ENCODE assay signal across 8 cellular contexts in the genomic region with DNA sequence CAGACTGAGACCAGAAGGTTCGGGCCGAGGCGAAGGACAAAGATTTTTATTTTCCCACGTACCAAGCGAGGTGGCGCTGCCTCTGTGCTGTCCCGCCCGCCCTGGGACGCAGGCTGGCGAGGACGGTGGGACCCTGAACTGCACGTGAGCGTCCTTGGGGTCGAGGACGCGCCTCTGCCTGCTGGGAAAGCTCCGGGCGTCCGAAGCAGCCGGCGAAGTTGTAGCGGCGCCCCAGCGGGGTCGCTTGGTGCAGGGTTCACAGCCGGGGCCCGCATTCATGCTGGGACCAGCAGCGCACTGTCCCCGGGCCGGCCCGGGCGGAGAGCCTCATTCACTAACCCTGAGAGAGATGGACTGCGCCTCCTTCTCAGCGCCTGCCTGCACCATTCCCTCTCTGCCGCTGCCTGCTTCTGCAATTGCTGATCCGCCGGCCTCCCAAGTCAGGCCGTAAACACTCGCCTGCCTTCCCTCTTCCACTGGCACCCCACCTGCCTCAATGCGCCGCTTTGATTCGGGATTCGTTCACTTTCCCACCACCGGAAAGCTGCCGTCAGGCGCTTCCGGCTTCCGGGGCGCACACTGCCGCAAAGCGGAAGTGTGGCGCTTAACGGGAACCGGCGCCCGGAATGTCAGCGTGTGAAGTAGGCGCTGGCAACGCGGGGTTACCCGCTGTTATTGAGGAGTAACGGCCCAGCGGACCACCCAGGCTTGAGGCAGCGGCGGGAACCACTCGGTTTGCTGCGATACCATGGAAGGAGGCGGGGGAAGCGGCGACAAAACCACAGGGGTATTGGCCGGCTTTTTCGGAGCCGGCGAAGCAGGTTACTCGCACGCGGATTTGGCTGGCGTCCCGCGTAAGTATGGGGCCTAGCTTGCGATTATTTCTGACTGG. TPM values are rescaled to one million over a fixed set of nuclear protein-coding genes. Genes with fewer than 3 reads are reported as not detected.
DNase-seq lines count a peak whose midpoint lies in the region; ATAC-seq, FAIRE-seq and TF ChIP-seq lines count a peak whose summit lies in the region.
"Not testable (repeated sequence)": the region's sequence is repeated elsewhere in the genome, so short reads cannot be mapped to it uniquely, and the experiment has no call there.

A gene (minus strand): TSS at position 581 of the 892 bp plus-strand sequence. CDS start 302 bp downstream, at position 279.
A gene with protein sequence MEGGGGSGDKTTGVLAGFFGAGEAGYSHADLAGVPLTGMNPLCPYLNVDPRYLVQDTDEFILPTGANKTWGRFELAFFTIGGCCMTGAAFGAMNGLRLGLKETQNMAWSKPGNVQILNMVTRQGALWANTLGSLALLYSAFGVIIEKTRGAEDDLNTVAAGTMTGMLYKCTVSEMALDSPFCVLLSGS (plus strand): TSS at position 607 of the 892 bp plus-strand sequence. CDS start 142 bp downstream, at position 749.

- H3K27ac ChIP-seq in keratinocyte (ENCODE audit: control insufficient read depth, insufficient read depth, low read length), result peak within 1 kb of the TSS; percentile 76

- H3K4me3 ChIP-seq in keratinocyte (ENCODE audit: control insufficient read depth in 2 of 3, extremely low read depth in 1 of 3, insufficient read depth in 2 of 3, low read depth in 1 of 3, low read length in 3 of 3), result peak within 1 kb of the TSS; percentile 55 to 95 (median 87)

- H3K79me2 ChIP-seq in keratinocyte (ENCODE audit: control insufficient read depth, insufficient read depth, low read length), result peaks cover 62% of the 10 kb centered on the region

- H3K27me3 ChIP-seq in keratinocyte (ENCODE audit: control insufficient read depth, extremely low read depth, insufficient read depth, low read length), result not testable (repeated sequence)

- H3K9me1 ChIP-seq in keratinocyte (ENCODE audit: control insufficient read depth, extremely low read depth, insufficient read depth, low read length), result not testable (repeated sequence)

- H3K9me3 ChIP-seq in keratinocyte (ENCODE audit: control insufficient read depth, low read depth, low read length), result not testable (repeated sequence)

- peak within 1 kb of the TSS; percentile 87 for H3K9ac ChIP-seq in keratinocyte (ENCODE audit: control insufficient read depth, extremely low read depth, insufficient read depth, low read length)

- not testable (repeated sequence) for H4K20me1 ChIP-seq in keratinocyte (ENCODE audit: control insufficient read depth, extremely low read depth, insufficient read depth, low read length)

- not testable (repeated sequence) for H3K36me3 ChIP-seq in keratinocyte (ENCODE audit: control insufficient read depth in 2 of 2, extremely low read depth in 1 of 2, insufficient read depth in 2 of 2, low read length in 2 of 2)

- dilution Hi-C loops in keratinocyte (cut with MboI; ENCODE audit: extremely low pct_ligation_motif_present, low sequenced_read_pairs), result not testable (repeated sequence)

- peak; percentile 57 for ATAC-seq in GM19043 (IDR thresholded peaks at IDR 0.05; ENCODE audit: low read depth, unreplicated experiment)
- ATAC-seq in HG03280 (IDR thresholded peaks at IDR 0.05; ENCODE audit: unreplicated experiment), result peak; percentile 73

- DNase-seq in AG20443 (ENCODE audit: low spot score), result peak; percentile 75
- DNase-seq in NCI-H446 (lab: John Stamatoyannopoulos, UW), result peak; percentile 12 to 74
- peak; percentile 53 to 56 for DNase-seq in activated CD4-positive, alpha-beta T cell treated with anti-CD3 and anti-CD28 coated beads for 24 hours (ENCODE audit: low read depth in 2 of 2)
- peak; percentile 47 for DNase-seq in cerebellum (ENCODE audit: low spot score)
- not testable (repeated sequence) for DNase-seq in keratinocyte (ENCODE audit: low read depth, low spot score)
- peak; percentile 73 for DNase-seq in stimulated activated CD4-positive, alpha-beta T cell treated with anti-CD3 and anti-CD28 coated beads, Interleukin-12 subunit alpha, Interleukin-12 subunit beta, amount 100 ng/mL, for 4 hours

- H3K4me1 ChIP-seq in keratinocyte (ENCODE audit: control insufficient read depth, extremely low read depth, insufficient read depth, low read length), result not testable (repeated sequence)

- H2AFZ ChIP-seq in keratinocyte (ENCODE audit: control insufficient read depth, low read length), result peak within 1 kb of the TSS; percentile 81

- not testable (repeated sequence) for TF ChIP-seq CTCF in keratinocyte (optimal IDR thresholded peaks at IDR 0.05 in 1 of 3, IDR thresholded peaks at IDR 0.05 in 1 of 3, conservative IDR thresholded peaks at IDR 0.05 in 1 of 3; ENCODE audit: extremely low read depth in 1 of 3, insufficient read depth in 2 of 3, low read length in 3 of 3)

- not testable (repeated sequence) for FAIRE-seq in keratinocyte (lab: Jason Lieb, UNC)

- H3K4me2 ChIP-seq in keratinocyte (ENCODE audit: control insufficient read depth, extremely low read depth, insufficient read depth, low read depth, low read length), result peak within 1 kb of the TSS; percentile 78

RNA-seq across cellular contexts. Expression of the first gene that starts in this region (rescaled TPM):
- 67.7 TPM for total RNA-seq in cerebellum
- 13.8 to 18.6 TPM (median 17.0 TPM) in 3 replicates for polyA plus RNA-seq in keratinocyte
- polyA plus RNA-seq in keratinocyte (2011; ENCODE audit: low read depth), result 18.1 TPM
- 9.2 and 12.5 TPM in 2 replicates for polyA plus RNA-seq in keratinocyte (2011; cell fraction: cytosol; rRNA removed)
- 22.8 and 23.1 TPM in 2 replicates for polyA plus RNA-seq in keratinocyte (2011; cell fraction: nucleus; rRNA removed)
- polyA plus RNA-seq in keratinocyte (2012; ENCODE audit: low replicate concordance), result 12.6 and 15.5 TPM in 2 replicates
- 11.1 to 40.2 TPM (median 27.8 TPM) in 3 replicates for polyA minus RNA-seq in keratinocyte
- polyA minus RNA-seq in keratinocyte (2011; cell fraction: cytosol; rRNA and poly(A)+ RNA removed), result 18.0 TPM
- polyA minus RNA-seq in keratinocyte (2011; cell fraction: nucleus; rRNA and poly(A)+ RNA removed), result 34.3 and 52.9 TPM in 2 replicates

RNA-seq across cellular contexts. Expression of the second gene that starts in this region (rescaled TPM):
- total RNA-seq in cerebellum, result 24.1 TPM
- polyA plus RNA-seq in keratinocyte, result 15.4 to 18.4 TPM (median 16.4 TPM) in 3 replicates
- polyA plus RNA-seq in keratinocyte (2011; ENCODE audit: low read depth), result 9.1 TPM
- 9.1 and 11.4 TPM in 2 replicates for polyA plus RNA-seq in keratinocyte (2011; cell fraction: cytosol; rRNA removed)
- 24.5 and 30.7 TPM in 2 replicates for polyA plus RNA-seq in keratinocyte (2011; cell fraction: nucleus; rRNA removed)
- polyA plus RNA-seq in keratinocyte (2012; ENCODE audit: low replicate concordance), result 8.8 and 10.9 TPM in 2 replicates
- polyA minus RNA-seq in keratinocyte, result 9.6 to 21.8 TPM (median 10.4 TPM) in 3 replicates
- 9.2 TPM for polyA minus RNA-seq in keratinocyte (2011; cell fraction: cytosol; rRNA and poly(A)+ RNA removed)
- 16.6 and 28.5 TPM in 2 replicates for polyA minus RNA-seq in keratinocyte (2011; cell fraction: nucleus; rRNA and poly(A)+ RNA removed)
